In the genomic region with DNA sequence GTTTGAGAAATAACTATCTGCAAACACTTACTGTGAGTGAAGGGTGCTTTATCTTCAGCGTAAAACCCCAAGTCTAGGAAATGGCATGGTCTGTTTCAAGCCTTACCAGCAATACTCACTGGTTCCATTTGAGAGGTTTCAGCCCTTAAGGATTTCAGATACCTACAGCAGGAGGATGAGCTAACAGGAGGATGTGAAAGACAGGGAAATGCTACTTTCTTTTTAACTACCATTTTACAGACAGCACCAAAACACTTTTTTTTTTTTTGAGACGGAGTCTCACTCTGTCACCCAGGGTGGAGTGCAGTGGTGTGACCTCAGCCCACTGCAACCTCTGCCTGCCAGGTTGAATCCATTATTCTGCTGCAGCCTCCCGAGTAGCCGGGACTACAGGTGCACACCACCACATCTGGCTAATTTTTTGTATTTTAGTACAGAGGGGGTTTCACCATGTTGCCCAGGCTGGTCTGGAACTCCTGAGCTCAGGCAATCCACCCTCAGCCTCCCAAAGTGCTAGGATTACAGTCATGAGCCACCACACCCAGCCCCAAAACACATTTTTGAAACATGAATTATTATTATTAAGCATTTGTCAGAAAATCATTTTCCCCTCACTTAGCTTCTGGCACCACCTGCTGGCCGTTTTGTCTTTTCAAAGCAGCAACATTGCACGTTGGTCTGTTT, we compare ENCODE assay signal across 8 cellular contexts. TPM values are rescaled to one million over a fixed set of nuclear protein-coding genes. Genes with fewer than 3 reads are reported as not detected.
DNase-seq lines count a peak whose midpoint lies in the region; ATAC-seq lines count a peak whose summit lies in the region.

No MANE protein-coding gene starts in this region.

- peaks cover 3% of the 10 kb centered on the region for H3K27me3 Mint-ChIP-seq in activated CD4-positive, alpha-beta memory T cell treated with anti-CD3 and anti-CD28 coated beads for 36 hours
- no peaks in the 10 kb centered on the region for H3K27me3 Mint-ChIP-seq in effector memory CD8-positive, alpha-beta T cell

- POLR2A ChIA-PET in activated CD4-positive, alpha-beta memory T cell treated with anti-CD3 and anti-CD28 coated beads for 36 hours (lab: Charles Lee) = interaction anchor here (0.6 to 1.8 kb wide), 5 partner anchors 14 to 269 kb away, joined by 3 to 8 read pairs (median 4); no protein-coding TSS in a partner anchor

- DNase-seq in activated CD4-positive, CD25-positive, alpha-beta regulatory T cell (lab: John Stamatoyannopoulos, UW) = peak; percentile 39 to 55 (median 43)
- DNase-seq in NCI-H345 (lab: John Stamatoyannopoulos, UW) = peak; percentile 32
- peak; percentile 77 for DNase-seq in activated CD4-positive, alpha-beta memory T cell treated with anti-CD3 and anti-CD28 coated beads for 36 hours
- DNase-seq in effector memory CD8-positive, alpha-beta T cell = peak; percentile 67 to 73 (median 69)
- peak; percentile 62 for DNase-seq in mucosa of gallbladder (ENCODE audit: low spot score)
- DNase-seq in stimulated activated CD8-positive, alpha-beta memory T cell treated with anti-CD3 and anti-CD28 coated beads, Interleukin-7, amount 100 ng/mL, for 24 hours (ENCODE audit: low read depth) = peak; percentile 61

- H3K4me1 Mint-ChIP-seq in activated CD4-positive, alpha-beta memory T cell treated with anti-CD3 and anti-CD28 coated beads for 36 hours (ENCODE audit: low read depth) = peaks cover 48% of the 10 kb centered on the region
- peaks cover 45 to 47% of the 10 kb centered on the region in 2 donors for H3K4me1 Mint-ChIP-seq in effector memory CD8-positive, alpha-beta T cell (ENCODE audit: low read depth in 2 of 2)

- no peak for ATAC-seq in activated CD4-positive, CD25-positive, alpha-beta regulatory T cell treated with anti-CD3 and anti-CD28 coated beads, Interleukin-2, amount 50 U/mL, for 24 hours
- no peak for ATAC-seq in effector memory CD8-positive, alpha-beta T cell (replicated peaks)
- ATAC-seq in GM21360 (IDR thresholded peaks at IDR 0.05; ENCODE audit: unreplicated experiment) = no peak

- CTCF ChIA-PET in activated CD4-positive, alpha-beta memory T cell treated with anti-CD3 and anti-CD28 coated beads for 36 hours (lab: Charles Lee) = interaction anchor here (0.5 to 3.7 kb wide), 58 partner anchors 9 to 444 kb away, joined by 3 to 70 read pairs (median 4); a partner anchor contains a TSS

- H3K9me3 Mint-ChIP-seq in activated CD4-positive, alpha-beta memory T cell treated with anti-CD3 and anti-CD28 coated beads for 36 hours = no peaks in the 10 kb centered on the region
- H3K9me3 Mint-ChIP-seq in effector memory CD8-positive, alpha-beta T cell = no peaks in the 10 kb centered on the region

- H3K27ac Mint-ChIP-seq in activated CD4-positive, alpha-beta memory T cell treated with anti-CD3 and anti-CD28 coated beads for 36 hours = peak overlapping the region; percentile 85
- peak overlapping the region; percentile 19 to 35 for H3K27ac Mint-ChIP-seq in effector memory CD8-positive, alpha-beta T cell

- H3K36me3 Mint-ChIP-seq in activated CD4-positive, alpha-beta memory T cell treated with anti-CD3 and anti-CD28 coated beads for 36 hours = peaks cover 35% of the 10 kb centered on the region
- peaks cover 47% of the 10 kb centered on the region for H3K36me3 Mint-ChIP-seq in effector memory CD8-positive, alpha-beta T cell (ENCODE audit: insufficient read depth)

- peak overlapping the region; percentile 42 for H3K4me3 Mint-ChIP-seq in activated CD4-positive, alpha-beta memory T cell treated with anti-CD3 and anti-CD28 coated beads for 36 hours
- peak overlapping the region in 1 of 2 donors; percentile 22 for H3K4me3 Mint-ChIP-seq in effector memory CD8-positive, alpha-beta T cell

- intact Hi-C loops in activated CD4-positive, alpha-beta memory T cell treated with anti-CD3 and anti-CD28 coated beads for 36 hours (cut with micrococcal nuclease) = loop anchor here (1.0 to 10.0 kb wide), 5 partner anchors 15 to 353 kb away; a partner anchor contains a TSS

RNA-seq across cellular contexts. Expression of a gene that starts 4.6 kb away (rescaled TPM):
- total RNA-seq in activated CD4-positive, alpha-beta memory T cell treated with anti-CD3 and anti-CD28 coated beads for 36 hours = 10 to 100 TPM; 28.4 to 28.8 TPM
- 14.0 TPM for total RNA-seq in mucosa of gallbladder

RNA-seq across cellular contexts. Expression of a gene that starts 4.8 kb away (rescaled TPM):
- 10 to 100 TPM; 88.8 to 97.6 TPM for total RNA-seq in activated CD4-positive, alpha-beta memory T cell treated with anti-CD3 and anti-CD28 coated beads for 36 hours
- 14.5 TPM for total RNA-seq in mucosa of gallbladder

RNA-seq across cellular contexts. Expression of a gene that starts 33.9 kb away (rescaled TPM):
- total RNA-seq in activated CD4-positive, alpha-beta memory T cell treated with anti-CD3 and anti-CD28 coated beads for 36 hours = 10 to 100 TPM; 40.1 to 42.5 TPM
- 92.0 TPM for total RNA-seq in mucosa of gallbladder
